34 cellular contexts compared by ENCODE assay signal in the genomic region with DNA sequence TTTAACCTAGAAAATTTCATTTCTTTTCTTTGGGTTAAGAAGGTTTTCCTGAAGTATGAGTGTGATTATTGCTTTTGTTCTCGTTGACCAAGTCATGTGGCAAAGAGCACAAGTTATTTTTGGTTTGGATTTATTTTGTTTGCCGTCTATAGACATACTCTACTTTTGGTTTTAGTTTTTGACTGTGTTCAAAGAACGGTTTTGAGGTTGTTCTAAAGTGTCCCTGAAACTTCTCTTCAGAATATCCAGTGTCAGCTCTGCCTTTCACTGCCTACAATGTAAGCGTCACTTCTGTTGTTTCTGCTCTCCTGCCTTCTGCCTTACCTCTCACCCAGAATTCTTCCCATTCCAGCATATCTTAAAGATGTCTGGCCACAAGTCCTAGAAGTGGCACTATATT.
"Had no signal": no experiment of that assay in that cellular context is flagged by ENCODE, and none has a peak within 500 bp of the region (broad histone marks: within the 10 kb centered on the region; RNA-seq: fewer than 3 reads in every experiment).

No MANE protein-coding gene starts in this region.

- ATAC-seq: activated CD8-positive, alpha-beta T cell treated with anti-CD3 and anti-CD28 coated beads for 36 hours; activated naive CD4-positive, alpha-beta T cell treated with anti-CD3 and anti-CD28 coated beads, Interleukin-2, amount 50 U/mL, for 72 hours; activated T-cell treated with anti-CD3 and anti-CD28 coated beads, Interleukin-2, amount 50 U/mL, for 4 hours; activated T-cell treated with anti-CD3 and anti-CD28 coated beads, Interleukin-2, amount 50 U/mL, for 72 hours; activated T-helper 17 cell treated with anti-CD3 and anti-CD28 coated beads, Interleukin-2, amount 50 U/mL, for 72 hours; body of pancreas had no signal

- H3K27ac Mint-ChIP-seq: activated B cell treated with CpG ODN at 0.5 μM for 24 hours; activated CD4-positive, alpha-beta memory T cell treated with anti-CD3 and anti-CD28 coated beads for 36 hours; activated CD4-positive, alpha-beta T cell treated with anti-CD3 and anti-CD28 coated beads, Interleukin-2, amount 10 ng/mL, durations not matched to agents 24 days and 14 days; activated CD8-positive, alpha-beta T cell treated with anti-CD3 and anti-CD28 coated beads for 36 hours; activated naive CD4-positive, alpha-beta T cell treated with anti-CD3 and anti-CD28 coated beads for 36 hours; activated naive CD4-positive, alpha-beta T cell treated with anti-CD3 and anti-CD28 coated beads, Interleukin-2, amount 50 U/mL, for 72 hours; activated naive CD8-positive, alpha-beta T cell treated with anti-CD3 and anti-CD28 coated beads for 36 hours; activated T-cell treated with anti-CD3 and anti-CD28 coated beads, Interleukin-2, amount 50 U/mL, for 72 hours; activated T-helper 1 cell treated with anti-CD3 and anti-CD28 coated beads, Interleukin-12 subunit alpha, Interleukin-12 subunit beta, Interleukin-2, Interleukin-4 antibody, amounts not matched to agents 30 ng/mL and 10 ng/mL and 1 ng/mL, durations not matched to agents 14 hours and 24 hours and 36 hours; activated T-helper 17 cell treated with anti-CD3 and anti-CD28 coated beads, Interleukin-2, amount 50 U/mL, for 72 hours; T-helper 1 cell treated with Interleukin-12 subunit alpha and Interleukin-12 subunit beta and Interleukin-4 antibody, amounts not matched to agents 30 μg/mL and 1 μg/mL, for 36 hours; T-helper 2 cell treated with Interferon-gamma antibody and Interleukin-4, amounts not matched to agents 5 μg/mL and 100 μg/mL, for 36 hours had no signal

- H3K27me3 ChIP-seq: adrenal gland, body of pancreas, brain microvascular endothelial cell, breast epithelium had no signal

- DNase-seq: activated B cell treated with CpG ODN at 0.5 μM for 24 hours; activated CD4-positive, alpha-beta memory T cell treated with anti-CD3 and anti-CD28 coated beads for 36 hours; activated CD4-positive, alpha-beta T cell treated with anti-CD3 and anti-CD28 coated beads for 4 hours; activated CD4-positive, alpha-beta T cell treated with anti-CD3 and anti-CD28 coated beads, Interleukin-2, amount 10 ng/mL, durations not matched to agents 24 days and 14 days; activated CD4-positive, alpha-beta T cell treated with anti-CD3 and anti-CD28 coated beads, Interleukin-2, amount 50 U/mL, for 1 hour; activated CD4-positive, alpha-beta T cell treated with anti-CD3 and anti-CD28 coated beads, Interleukin-2, amount 50 U/mL, for 4 hours; activated CD4-positive, CD25-positive, alpha-beta regulatory T cell treated with anti-CD3 and anti-CD28 coated beads, Interleukin-2, amount 50 U/mL, for 72 hours; activated CD8-positive, alpha-beta memory T cell treated with anti-CD3 and anti-CD28 coated beads, Interleukin-2, amount 50 U/mL, for 4 hours; activated CD8-positive, alpha-beta T cell treated with anti-CD3 and anti-CD28 coated beads for 36 hours; activated effector memory CD4-positive, alpha-beta T cell treated with anti-CD3 and anti-CD28 coated beads, Interleukin-2, amount 50 U/mL, for 16 hours; activated gamma-delta T cell treated with Interleukin-2 at 50 U/mL for 16 hours; activated naive CD4-positive, alpha-beta T cell; activated naive CD4-positive, alpha-beta T cell treated with anti-CD3 and anti-CD28 coated beads for 36 hours; activated naive CD4-positive, alpha-beta T cell treated with anti-CD3 and anti-CD28 coated beads, Interleukin-2, amount 50 U/mL, for 16 hours; activated naive CD8-positive, alpha-beta T cell treated with anti-CD3 and anti-CD28 coated beads for 36 hours; activated T-cell treated with anti-CD3 and anti-CD28 coated beads for 4 hours; activated T-cell treated with anti-CD3 and anti-CD28 coated beads, Interleukin-2, amount 50 U/mL, for 1 hour; activated T-cell treated with anti-CD3 and anti-CD28 coated beads, Interleukin-2, amount 50 U/mL, for 4 hours; activated T-cell treated with anti-CD3 and anti-CD28 coated beads, Interleukin-2, amount 50 U/mL, for 72 hours; adrenal gland; amniotic stem cell; aorta; body of pancreas; brain microvascular endothelial cell; central memory CD4-positive, alpha-beta T cell; T-helper 2 cell; T-helper 9 cell had no signal

- H3K9me3 Mint-ChIP-seq: activated naive CD8-positive, alpha-beta T cell treated with anti-CD3 and anti-CD28 coated beads for 36 hours; activated T-helper 1 cell treated with anti-CD3 and anti-CD28 coated beads, Interleukin-12 subunit alpha, Interleukin-12 subunit beta, Interleukin-2, Interleukin-4 antibody, amounts not matched to agents 30 ng/mL and 10 ng/mL and 1 ng/mL, durations not matched to agents 14 hours and 24 hours and 36 hours; T-helper 2 cell treated with Interferon-gamma antibody and Interleukin-4, amounts not matched to agents 5 μg/mL and 100 μg/mL, for 36 hours had no signal

- H3K36me3 ChIP-seq: adrenal gland, brain microvascular endothelial cell, breast epithelium had no signal

- H3K4me3 Mint-ChIP-seq: activated B cell treated with CpG ODN at 0.5 μM for 24 hours; activated CD4-positive, alpha-beta memory T cell treated with anti-CD3 and anti-CD28 coated beads for 36 hours; activated CD4-positive, alpha-beta T cell treated with anti-CD3 and anti-CD28 coated beads, Interleukin-2, amount 10 ng/mL, durations not matched to agents 24 days and 14 days; activated CD8-positive, alpha-beta T cell treated with anti-CD3 and anti-CD28 coated beads for 36 hours; activated naive CD4-positive, alpha-beta T cell treated with anti-CD3 and anti-CD28 coated beads for 36 hours; activated naive CD8-positive, alpha-beta T cell treated with anti-CD3 and anti-CD28 coated beads for 36 hours; activated T-cell treated with anti-CD3 and anti-CD28 coated beads, Interleukin-2, amount 50 U/mL, for 4 hours; activated T-cell treated with anti-CD3 and anti-CD28 coated beads, Interleukin-2, amount 50 U/mL, for 72 hours; activated T-helper 1 cell treated with anti-CD3 and anti-CD28 coated beads, Interleukin-12 subunit alpha, Interleukin-12 subunit beta, Interleukin-2, Interleukin-4 antibody, amounts not matched to agents 30 ng/mL and 10 ng/mL and 1 ng/mL, durations not matched to agents 14 hours and 24 hours and 36 hours; activated T-helper 17 cell treated with anti-CD3 and anti-CD28 coated beads, Interleukin-2, amount 50 U/mL, for 72 hours; T-helper 1 cell treated with Interleukin-12 subunit alpha and Interleukin-12 subunit beta and Interleukin-4 antibody, amounts not matched to agents 30 μg/mL and 1 μg/mL, for 36 hours; T-helper 2 cell treated with Interferon-gamma antibody and Interleukin-4, amounts not matched to agents 5 μg/mL and 100 μg/mL, for 36 hours had no signal

- H3K9me3 ChIP-seq: adrenal gland, body of pancreas, breast epithelium had no signal

- H3K4me1 Mint-ChIP-seq: activated B cell treated with CpG ODN at 0.5 μM for 24 hours; activated CD4-positive, alpha-beta T cell treated with anti-CD3 and anti-CD28 coated beads, Interleukin-2, amount 10 ng/mL, durations not matched to agents 24 days and 14 days; activated naive CD8-positive, alpha-beta T cell treated with anti-CD3 and anti-CD28 coated beads for 36 hours; activated T-helper 17 cell treated with anti-CD3 and anti-CD28 coated beads, Interleukin-2, amount 50 U/mL, for 72 hours had no signal

- H3K27me3 Mint-ChIP-seq: activated B cell treated with CpG ODN at 0.5 μM for 24 hours; activated CD4-positive, alpha-beta memory T cell treated with anti-CD3 and anti-CD28 coated beads for 36 hours; activated CD4-positive, alpha-beta T cell treated with anti-CD3 and anti-CD28 coated beads, Interleukin-2, amount 10 ng/mL, durations not matched to agents 24 days and 14 days; activated CD8-positive, alpha-beta T cell treated with anti-CD3 and anti-CD28 coated beads for 36 hours; activated naive CD8-positive, alpha-beta T cell treated with anti-CD3 and anti-CD28 coated beads for 36 hours; activated T-helper 17 cell treated with anti-CD3 and anti-CD28 coated beads, Interleukin-2, amount 50 U/mL, for 72 hours had no signal

- H3K36me3 Mint-ChIP-seq: activated CD4-positive, alpha-beta memory T cell treated with anti-CD3 and anti-CD28 coated beads for 36 hours; activated naive CD4-positive, alpha-beta T cell treated with anti-CD3 and anti-CD28 coated beads, Interleukin-2, amount 50 U/mL, for 72 hours; activated naive CD8-positive, alpha-beta T cell treated with anti-CD3 and anti-CD28 coated beads for 36 hours had no signal

- H3K27ac ChIP-seq: adrenal gland, body of pancreas, brain microvascular endothelial cell, breast epithelium, VCaP had no signal

- H3K4me1 ChIP-seq: adrenal gland, body of pancreas, breast epithelium had no signal

- H3K4me3 ChIP-seq: adrenal gland, body of pancreas, breast epithelium had no signal
